Comparison of ENCODE assay signal across 10 cellular contexts in the genomic region with DNA sequence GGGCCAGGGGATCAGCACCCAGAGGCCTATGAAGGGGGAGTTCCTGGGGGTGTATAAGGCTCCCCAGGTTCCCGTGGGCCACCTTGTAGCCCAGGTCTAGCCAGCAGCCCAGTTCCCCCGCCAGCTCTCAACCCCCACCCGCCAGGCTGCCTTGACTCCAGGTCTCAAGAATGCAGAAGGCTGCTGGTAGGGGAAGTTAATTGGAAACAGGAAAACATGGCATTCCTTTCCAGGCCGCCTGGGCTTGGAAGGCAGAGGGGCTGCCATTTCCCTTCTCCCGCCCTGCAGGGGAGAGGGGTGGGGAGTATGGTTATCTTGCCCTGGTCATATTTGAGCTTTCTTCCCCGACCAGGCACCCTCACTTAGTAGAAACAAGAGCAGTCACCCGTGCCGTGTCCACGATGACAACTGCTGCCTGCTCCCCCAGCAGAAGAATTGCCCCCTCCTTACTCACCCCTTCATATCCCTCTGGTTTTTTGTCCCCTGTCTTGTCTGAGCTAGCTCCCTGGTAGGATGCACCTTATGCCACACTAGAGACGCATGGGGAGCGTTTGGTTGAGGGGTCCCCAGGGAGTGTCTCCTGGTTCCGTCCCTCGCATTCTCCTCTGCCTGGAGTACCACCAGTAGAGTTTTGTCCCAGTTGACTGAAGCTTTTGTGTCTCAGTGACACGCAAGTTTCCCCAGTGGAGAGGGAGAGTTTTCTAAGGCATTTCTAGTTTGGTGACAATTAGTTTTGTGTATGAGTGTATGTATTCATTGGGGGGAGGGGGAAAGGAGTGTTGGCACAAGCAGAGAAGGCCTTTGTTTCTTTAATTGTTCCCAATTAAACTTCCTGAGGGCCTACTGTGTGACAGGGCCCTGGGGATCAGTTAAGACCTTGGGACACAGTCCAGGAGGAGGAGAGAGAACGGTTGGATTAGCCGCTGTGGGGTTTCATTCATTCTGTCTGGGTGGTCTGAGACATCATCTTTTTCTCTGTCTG. TPM values are rescaled to one million over a fixed set of nuclear protein-coding genes. Genes with fewer than 3 reads are reported as not detected.
DNase-seq lines count a peak whose midpoint lies in the region; ATAC-seq, FAIRE-seq and TF ChIP-seq lines count a peak whose summit lies in the region.
"Had no signal": no experiment of that assay in that cellular context is flagged by ENCODE, and none has a peak within 500 bp of the region (broad histone marks: within the 10 kb centered on the region; RNA-seq: fewer than 3 reads in every experiment).

No MANE protein-coding gene starts in this region.

- peak overlapping the region; percentile 11 for H3K27ac Mint-ChIP-seq in activated naive CD8-positive, alpha-beta T cell
- H3K27ac Mint-ChIP-seq in activated naive CD8-positive, alpha-beta T cell treated with anti-CD3 and anti-CD28 coated beads, Interleukin-2, amount 50 U/mL, for 24 hours = no peak overlapping the region
- peak overlapping the region; percentile 52 to 95 (median 72) for H3K27ac Mint-ChIP-seq in brain

- no peak for ATAC-seq in activated naive CD8-positive, alpha-beta T cell treated with anti-CD3 and anti-CD28 coated beads, Interleukin-2, amount 50 U/mL, for 24 hours
- ATAC-seq in pancreas = no peak
- ATAC-seq: effector memory CD8-positive, alpha-beta T cell had no signal

- TF ChIP-seq CTCF in brain (conservative IDR thresholded peaks at IDR 0.05) (no peak), tibial artery (IDR thresholded peaks at IDR 0.05) (no peak), pancreas (IDR thresholded peaks at IDR 0.05) (no peak)

- FAIRE-seq in pancreas (lab: Jason Lieb, UNC) = no peak

- peaks cover 0 to 56% (median 40%) of the 10 kb centered on the region in 4 donors for H3K4me1 ChIP-seq in tibial artery
- peaks cover 4 to 14% (median 7%) of the 10 kb centered on the region in 3 donors for H3K4me1 ChIP-seq in pancreas

- no peak for DNase-seq in activated naive CD8-positive, alpha-beta T cell treated with anti-CD3 and anti-CD28 coated beads, Interleukin-2, amount 50 U/mL, for 24 hours
- DNase-seq in islet precursor cell (peak; percentile 96), tibial artery (no peak), COR-L47 (lab: John Stamatoyannopoulos, UW) (no peak), pancreas (no peak), T1000 (lab: John Stamatoyannopoulos, UW) (no peak)
- DNase-seq: effector memory CD8-positive, alpha-beta T cell; MV-4-11 had no signal

- H3K27me3 ChIP-seq in tibial artery (no peaks in the 10 kb centered on the region), pancreas (no peaks in the 10 kb centered on the region)

- H3K9me3 ChIP-seq in tibial artery (no peaks in the 10 kb centered on the region), pancreas (no peaks in the 10 kb centered on the region)

- 70 to 73% methylated on average over 16 of the region's 16 CpGs for WGBS in pancreas, 2 donors

- H3K36me3 ChIP-seq in tibial artery (peaks cover 0 to 5% (median 4%) of the 10 kb centered on the region in 3 donors), pancreas (no peaks in the 10 kb centered on the region)

- no peak overlapping the region for H3K4me3 Mint-ChIP-seq in activated naive CD8-positive, alpha-beta T cell
- no peak overlapping the region for H3K4me3 Mint-ChIP-seq in activated naive CD8-positive, alpha-beta T cell treated with anti-CD3 and anti-CD28 coated beads, Interleukin-2, amount 50 U/mL, for 24 hours
- peak overlapping the region; percentile 15 to 68 (median 47) for H3K4me3 Mint-ChIP-seq in brain
- H3K4me3 Mint-ChIP-seq: effector memory CD8-positive, alpha-beta T cell had no signal

- H3K4me3 ChIP-seq in tibial artery (no peak overlapping the region), pancreas (no peak overlapping the region)

- intact Hi-C loops in tibial artery (cut with DNase I; ENCODE audit: low total_unique reads) (no loop called here), pancreas (cut with DNase I) (no loop called here)

- H3K27me3 Mint-ChIP-seq in activated naive CD8-positive, alpha-beta T cell = no peaks in the 10 kb centered on the region
- H3K27me3 Mint-ChIP-seq in activated naive CD8-positive, alpha-beta T cell treated with anti-CD3 and anti-CD28 coated beads, Interleukin-2, amount 50 U/mL, for 24 hours = no peaks in the 10 kb centered on the region
- no peaks in the 10 kb centered on the region for H3K27me3 Mint-ChIP-seq in brain
- H3K27me3 Mint-ChIP-seq: effector memory CD8-positive, alpha-beta T cell had no signal

- peaks cover 4% of the 10 kb centered on the region for H3K36me3 Mint-ChIP-seq in activated naive CD8-positive, alpha-beta T cell
- H3K36me3 Mint-ChIP-seq in activated naive CD8-positive, alpha-beta T cell treated with anti-CD3 and anti-CD28 coated beads, Interleukin-2, amount 50 U/mL, for 24 hours (ENCODE audit: low read depth) = peaks cover 3% of the 10 kb centered on the region
- peaks cover 10% of the 10 kb centered on the region for H3K36me3 Mint-ChIP-seq in brain

- H3K4me1 Mint-ChIP-seq in activated naive CD8-positive, alpha-beta T cell (ENCODE audit: low read depth) = peaks cover 38% of the 10 kb centered on the region
- peaks cover 22% of the 10 kb centered on the region for H3K4me1 Mint-ChIP-seq in activated naive CD8-positive, alpha-beta T cell treated with anti-CD3 and anti-CD28 coated beads, Interleukin-2, amount 50 U/mL, for 24 hours
- peaks cover 58% of the 10 kb centered on the region for H3K4me1 Mint-ChIP-seq in brain

- H3K9me3 Mint-ChIP-seq in activated naive CD8-positive, alpha-beta T cell (ENCODE audit: low read depth) = no peaks in the 10 kb centered on the region
- H3K9me3 Mint-ChIP-seq in activated naive CD8-positive, alpha-beta T cell treated with anti-CD3 and anti-CD28 coated beads, Interleukin-2, amount 50 U/mL, for 24 hours = no peaks in the 10 kb centered on the region
- H3K9me3 Mint-ChIP-seq in brain = peaks cover 0 to 2% (median 0%) of the 10 kb centered on the region in 5 experiments
- H3K9me3 Mint-ChIP-seq: effector memory CD8-positive, alpha-beta T cell had no signal

- peak overlapping the region; percentile 42 to 50 for H3K27ac ChIP-seq in tibial artery
- H3K27ac ChIP-seq in pancreas = no peak overlapping the region

RNA-seq across cellular contexts. Expression of gene BICRA, which starts 4.5 kb away (rescaled TPM):
- polyA plus RNA-seq in brain (ENCODE audit: insufficient read depth, low read depth, low replicate concordance) = 15.7 TPM
- 10 to 100 TPM in 1 of 6 donors, 1 to 10 TPM in 5; 2.7 to 10.0 (median 5.0) TPM for total RNA-seq in pancreas
- polyA plus RNA-seq in pancreas = 10 to 100 TPM in 1 of 2 donors, 1 to 10 TPM in 1; 6.9 to 10.4 TPM

RNA-seq across cellular contexts. Expression of gene ZNF541, which starts 40.5 kb away (rescaled TPM):
- polyA plus RNA-seq in brain (ENCODE audit: insufficient read depth, low read depth, low replicate concordance) (0.08 TPM), pancreas (under 1 TPM; 0.27 to 0.63 TPM)
- under 1 TPM in 5 of 6 donors, not detected in 1; 0.06 to 0.17 (median 0.14) TPM for total RNA-seq in pancreas

Comparison
In these comparisons a context has a peak if more than half of its experiments do, and no peak if none do; other contexts are left out.
1. H3K4me3 Mint-ChIP-seq: peak in brain (5 of 5); none in activated naive CD8-positive, alpha-beta T cell (single experiment) and activated naive CD8-positive, alpha-beta T cell treated with anti-CD3 and anti-CD28 coated beads, Interleukin-2, amount 50 U/mL, for 24 hours (single experiment).
2. H3K27ac ChIP-seq: peak in tibial artery (2 of 2); none in pancreas (0 of 4).